ENCODE assay signal across 22 cellular contexts in the genomic region with DNA sequence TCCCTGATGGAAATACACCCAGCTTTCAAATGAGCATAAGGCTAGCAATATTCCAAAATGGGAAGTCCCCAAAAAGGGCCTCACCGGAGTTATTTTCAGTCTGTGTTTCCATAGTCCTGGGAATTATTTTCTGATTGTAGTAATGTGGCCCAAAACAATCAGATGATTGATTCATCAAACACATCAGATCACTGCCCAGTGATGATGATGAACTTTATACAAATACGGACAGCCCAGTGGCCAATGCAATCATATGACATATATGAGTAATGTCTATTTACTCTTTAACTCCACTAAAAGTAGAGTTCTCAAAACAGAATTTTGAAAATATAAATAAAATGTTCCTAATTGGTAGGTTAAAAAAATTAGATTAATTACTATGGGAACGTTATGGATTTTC.
"Had no signal": no experiment of that assay in that cellular context is flagged by ENCODE, and none has a peak within 500 bp of the region (broad histone marks: within the 10 kb centered on the region; RNA-seq: fewer than 3 reads in every experiment).

No MANE protein-coding gene starts in this region.

- H3K27ac ChIP-seq: epithelial cell of prostate, esophagus muscularis mucosa, left ventricle myocardium inferior, lower lobe of right lung, neural progenitor cell, ovary, tibial artery, upper lobe of right lung had no signal

- H3K9me3 Mint-ChIP-seq: memory B cell; neural progenitor cell; stimulated activated memory B cell treated with anti-CD40 and anti-IgM and Interleukin-4, amounts not matched to agents 10 μg/mL and 1 μg/mL and 100 μg/mL, for 72 hours had no signal

- H3K27ac Mint-ChIP-seq: memory B cell; natural killer cell treated with Interleukin-12 subunit alpha and Interleukin-12 subunit beta and Interleukin-15 and Interleukin-18, amount 100 ng/mL, for 72 hours; neural progenitor cell; stimulated activated memory B cell treated with anti-CD40 and anti-IgM and Interleukin-4, amounts not matched to agents 10 μg/mL and 1 μg/mL and 100 μg/mL, for 72 hours; stimulated activated naive CD8-positive, alpha-beta T cell treated with anti-CD3 and anti-CD28 coated beads, Interleukin-15, Interleukin-2, amounts not matched to agents 100 ng/mL and 50 ng/mL, for 24 hours had no signal

- FAIRE-seq: kidney had no signal

- H3K36me3 ChIP-seq: esophagus muscularis mucosa, left ventricle myocardium inferior, lower lobe of right lung, neural progenitor cell, ovary, tibial artery, upper lobe of right lung had no signal

- H3K9ac ChIP-seq: neural progenitor cell had no signal

- H3K4me3 Mint-ChIP-seq: memory B cell; natural killer cell treated with Interleukin-12 subunit alpha and Interleukin-12 subunit beta and Interleukin-15 and Interleukin-18, amount 100 ng/mL, for 72 hours; neural progenitor cell; stimulated activated memory B cell treated with anti-CD40 and anti-IgM and Interleukin-4, amounts not matched to agents 10 μg/mL and 1 μg/mL and 100 μg/mL, for 72 hours; stimulated activated naive CD8-positive, alpha-beta T cell treated with anti-CD3 and anti-CD28 coated beads, Interleukin-15, Interleukin-2, amounts not matched to agents 100 ng/mL and 50 ng/mL, for 24 hours had no signal

- ATAC-seq: left cardiac atrium; lower lobe of right lung; natural killer cell treated with Interleukin-12 subunit alpha and Interleukin-12 subunit beta and Interleukin-15 and Interleukin-18, amount 100 ng/mL, for 72 hours; right cardiac atrium; stimulated activated memory B cell treated with anti-CD40 and anti-IgM and Interleukin-4, amounts not matched to agents 10 μg/mL and 1 μg/mL and 100 μg/mL, for 72 hours; upper lobe of right lung had no signal

- H3K27me3 ChIP-seq: esophagus muscularis mucosa, neural progenitor cell, ovary, tibial artery, upper lobe of right lung had no signal

- H3K27me3 Mint-ChIP-seq: progenitor cell of endocrine pancreas; stimulated activated memory B cell treated with anti-CD40 and anti-IgM and Interleukin-4, amounts not matched to agents 10 μg/mL and 1 μg/mL and 100 μg/mL, for 72 hours; stimulated activated naive CD8-positive, alpha-beta T cell treated with anti-CD3 and anti-CD28 coated beads, Interleukin-15, Interleukin-2, amounts not matched to agents 100 ng/mL and 50 ng/mL, for 24 hours had no signal

- H3K4me1 ChIP-seq: esophagus muscularis mucosa, lower lobe of right lung, tibial artery, upper lobe of right lung had no signal

- H3K4me3 ChIP-seq: esophagus muscularis mucosa, left ventricle myocardium inferior, lower lobe of right lung, neural progenitor cell, ovary, tibial artery, upper lobe of right lung had no signal

- DNase-seq: effector memory CD4-positive, alpha-beta T cell; kidney; left cardiac atrium; left ventricle myocardium inferior; lower lobe of right lung; midbrain; nucleus accumbens; ovary; right cardiac atrium; stimulated activated CD4-positive, alpha-beta T cell treated with anti-CD3 and anti-CD28 coated beads, Interleukin-15, amount 100 ng/mL, for 24 hours; stimulated activated CD4-positive, alpha-beta T cell treated with anti-CD3 and anti-CD28 coated beads, Interleukin-1b, Interleukin-23, amount 100 ng/mL, for 48 hours; stimulated activated CD4-positive, alpha-beta T cell treated with anti-CD3 and anti-CD28 coated beads, Interleukin-4, amount 100 ng/mL, for 24 hours; tibial artery; upper lobe of right lung had no signal

- H3K4me1 Mint-ChIP-seq: memory B cell; stimulated activated memory B cell treated with anti-CD40 and anti-IgM and Interleukin-4, amounts not matched to agents 10 μg/mL and 1 μg/mL and 100 μg/mL, for 72 hours had no signal

- H3K9me3 ChIP-seq: esophagus muscularis mucosa, left ventricle myocardium inferior, lower lobe of right lung, ovary, tibial artery, upper lobe of right lung had no signal

- H3K36me3 Mint-ChIP-seq: memory B cell; natural killer cell treated with Interleukin-12 subunit alpha and Interleukin-12 subunit beta and Interleukin-15 and Interleukin-18, amount 100 ng/mL, for 72 hours; neural progenitor cell; stimulated activated memory B cell treated with anti-CD40 and anti-IgM and Interleukin-4, amounts not matched to agents 10 μg/mL and 1 μg/mL and 100 μg/mL, for 72 hours had no signal

- H3K4me2 ChIP-seq: neural progenitor cell had no signal
